19 cellular contexts compared by ENCODE assay signal in the genomic region with DNA sequence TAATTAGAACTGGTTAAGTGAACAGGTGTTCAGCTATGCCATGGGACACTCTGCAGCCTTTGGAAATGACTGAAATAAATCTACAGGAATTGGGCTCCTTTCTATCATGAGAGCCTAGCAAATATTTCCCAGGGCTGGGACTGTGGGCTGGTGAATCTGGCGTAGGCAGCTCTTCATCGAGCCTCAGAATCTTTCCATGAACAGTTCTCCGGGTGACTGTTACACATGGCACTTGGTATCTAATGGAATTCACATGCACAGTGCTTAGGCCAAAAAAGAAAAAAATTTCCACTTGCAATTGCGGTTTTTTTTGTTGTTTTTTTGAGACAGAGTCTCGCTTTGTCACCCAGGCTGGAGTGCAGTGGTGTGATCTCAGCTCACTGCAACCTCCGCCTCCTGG.
"Had no signal": no experiment of that assay in that cellular context is flagged by ENCODE, and none has a peak within 500 bp of the region (broad histone marks: within the 10 kb centered on the region; RNA-seq: fewer than 3 reads in every experiment).

No MANE protein-coding gene starts in this region.

- ATAC-seq: activated CD8-positive, alpha-beta T cell treated with anti-CD3 and anti-CD28 coated beads for 36 hours; activated T-helper 17 cell treated with anti-CD3 and anti-CD28 coated beads, Interleukin-2, amount 50 U/mL, for 72 hours; body of pancreas; heart left ventricle; left ventricle myocardium superior; pancreas; stimulated activated naive B cell treated with anti-CD40 and anti-IgM and Interleukin-4, amounts not matched to agents 10 μg/mL and 1 μg/mL and 100 μg/mL, for 72 hours had no signal

- H3K4me3 ChIP-seq: body of pancreas, heart left ventricle, pancreas, spleen, transverse colon, uterus had no signal

- H3K27ac ChIP-seq: body of pancreas, epithelial cell of prostate, heart left ventricle, pancreas, transverse colon, uterus had no signal

- H3K9me3 ChIP-seq: body of pancreas, heart left ventricle, pancreas, spleen, transverse colon, uterus had no signal

- DNase-seq: activated CD4-positive, alpha-beta T cell treated with anti-CD3 and anti-CD28 coated beads for 48 hours; activated CD4-positive, CD25-positive, alpha-beta regulatory T cell; activated CD8-positive, alpha-beta T cell treated with anti-CD3 and anti-CD28 coated beads for 36 hours; activated naive CD4-positive, alpha-beta T cell; activated naive CD8-positive, alpha-beta T cell treated with anti-CD3 and anti-CD28 coated beads for 36 hours; activated T-cell treated with anti-CD3 and anti-CD28 coated beads, Interleukin-2, amount 50 U/mL, for 1 hour; body of pancreas; endodermal cell; heart left ventricle; left ventricle myocardium superior; pancreas; spleen; stimulated activated naive B cell treated with anti-CD40 and anti-IgM and Interleukin-4, amounts not matched to agents 10 μg/mL and 1 μg/mL and 100 μg/mL, for 72 hours; T-helper 1 cell; T1000; transverse colon; uterus had no signal

- H3K4me1 ChIP-seq: transverse colon, uterus had no signal

- H3K27me3 ChIP-seq: body of pancreas, heart left ventricle, pancreas, spleen, transverse colon, uterus had no signal
